Comparison of ENCODE assay signal across 35 cellular contexts in genomic region chr12:46320731-46321130, GRCh38.
"Had no signal": no experiment of that assay in that cellular context is flagged by ENCODE, and none has a peak within 500 bp of the region (broad histone marks: within the 10 kb centered on the region; RNA-seq: fewer than 3 reads in every experiment).

No MANE protein-coding gene starts in this region.

- H3K9me3 Mint-ChIP-seq: central memory CD8-positive, alpha-beta T cell had no signal

- H3K4me2 ChIP-seq: KMS-11, SK-N-SH had no signal

- H3K4me3 Mint-ChIP-seq: activated B cell treated with CpG ODN at 0.5 μM for 24 hours; activated CD4-positive, alpha-beta memory T cell treated with anti-CD3 and anti-CD28 coated beads, Interleukin-2, amount 10 ng/mL, durations not matched to agents 7 days and 5 days; activated CD8-positive, alpha-beta memory T cell treated with anti-CD3 and anti-CD28 coated beads, Interleukin-2, amount 10 ng/mL, durations not matched to agents 7 days and 5 days; activated naive CD8-positive, alpha-beta T cell treated with anti-CD3 and anti-CD28 coated beads for 36 hours; activated T-cell treated with anti-CD3 and anti-CD28 coated beads, Interleukin-2, amount 50 U/mL, for 72 hours; activated T-helper 17 cell treated with anti-CD3 and anti-CD28 coated beads, Interleukin-2, amount 50 U/mL, for 72 hours; central memory CD8-positive, alpha-beta T cell; T-helper 1 cell treated with Interleukin-12 subunit alpha and Interleukin-12 subunit beta and Interleukin-4 antibody, amounts not matched to agents 30 μg/mL and 1 μg/mL, for 36 hours; T-helper 2 cell treated with Interferon-gamma antibody and Interleukin-4, amounts not matched to agents 5 μg/mL and 100 μg/mL, for 36 hours had no signal

- H3K27ac Mint-ChIP-seq: activated B cell treated with CpG ODN at 0.5 μM for 24 hours; activated CD4-positive, alpha-beta memory T cell treated with anti-CD3 and anti-CD28 coated beads, Interleukin-2, amount 10 ng/mL, durations not matched to agents 7 days and 5 days; activated CD8-positive, alpha-beta memory T cell treated with anti-CD3 and anti-CD28 coated beads, Interleukin-2, amount 10 ng/mL, durations not matched to agents 7 days and 5 days; activated naive CD8-positive, alpha-beta T cell treated with anti-CD3 and anti-CD28 coated beads for 36 hours; activated T-cell treated with anti-CD3 and anti-CD28 coated beads, Interleukin-2, amount 50 U/mL, for 72 hours; activated T-helper 17 cell treated with anti-CD3 and anti-CD28 coated beads, Interleukin-2, amount 50 U/mL, for 72 hours; T-helper 1 cell treated with Interleukin-12 subunit alpha and Interleukin-12 subunit beta and Interleukin-4 antibody, amounts not matched to agents 30 μg/mL and 1 μg/mL, for 36 hours; T-helper 2 cell treated with Interferon-gamma antibody and Interleukin-4, amounts not matched to agents 5 μg/mL and 100 μg/mL, for 36 hours had no signal

- H3K36me3 ChIP-seq: brain microvascular endothelial cell, Peyer's patch, SJSA1 had no signal

- H3K4me1 ChIP-seq: Peyer's patch, SJSA1 had no signal

- H3K9ac ChIP-seq: KMS-11, SK-N-SH had no signal

- H3K9me2 ChIP-seq: SK-N-SH had no signal

- H3K27me3 Mint-ChIP-seq: activated CD8-positive, alpha-beta memory T cell treated with anti-CD3 and anti-CD28 coated beads, Interleukin-2, amount 10 ng/mL, durations not matched to agents 7 days and 5 days; activated naive CD8-positive, alpha-beta T cell treated with anti-CD3 and anti-CD28 coated beads for 36 hours had no signal

- DNase-seq: activated B cell treated with CpG ODN at 0.5 μM for 24 hours; activated CD4-positive, alpha-beta memory T cell treated with anti-CD3 and anti-CD28 coated beads, Interleukin-2, amount 10 ng/mL, durations not matched to agents 7 days and 5 days; activated CD4-positive, alpha-beta T cell treated with anti-CD3 and anti-CD28 coated beads for 4 hours; activated CD4-positive, alpha-beta T cell treated with anti-CD3 and anti-CD28 coated beads, Interleukin-2, amount 50 U/mL, for 1 hour; activated CD4-positive, CD25-positive, alpha-beta regulatory T cell treated with anti-CD3 and anti-CD28 coated beads, Interleukin-2, amount 50 U/mL, for 72 hours; activated CD8-positive, alpha-beta memory T cell treated with anti-CD3 and anti-CD28 coated beads for 24 hours; activated CD8-positive, alpha-beta memory T cell treated with anti-CD3 and anti-CD28 coated beads, Interleukin-2, amount 10 ng/mL, durations not matched to agents 7 days and 5 days; activated effector memory CD4-positive, alpha-beta T cell treated with anti-CD3 and anti-CD28 coated beads, Interleukin-2, amount 50 U/mL, for 16 hours; activated naive CD4-positive, alpha-beta T cell; activated naive CD4-positive, alpha-beta T cell treated with anti-CD3 and anti-CD28 coated beads, Interleukin-2, amount 50 U/mL, for 16 hours; activated naive CD8-positive, alpha-beta T cell treated with anti-CD3 and anti-CD28 coated beads for 36 hours; activated T-cell treated with anti-CD3 and anti-CD28 coated beads, Interleukin-2, amount 50 U/mL, for 1 hour; activated T-cell treated with anti-CD3 and anti-CD28 coated beads, Interleukin-2, amount 50 U/mL, for 72 hours; amniotic stem cell; aorta; brain microvascular endothelial cell; NCI-H1092 treated with DMSO at 0.1 percent for 48 hours; NCI-H1417 treated with DMSO at 0.1 percent for 48 hours; NCI-H1694; NCI-H1930; NCI-H2081 treated with DMSO at 0.1 percent for 48 hours; NCI-H226; NCI-H446 treated with DMSO at 0.1 percent for 48 hours; NCI-H524; NCI-H69; Peyer's patch; RPMI8226; SHP77 treated with DMSO at 0.1 percent for 48 hours; SK-N-SH had no signal

- H3K4me3 ChIP-seq: Peyer's patch, SJSA1 had no signal

- H3K27me3 ChIP-seq: brain microvascular endothelial cell, Peyer's patch, SJSA1 had no signal

- ATAC-seq: activated CD8-positive, alpha-beta memory T cell treated with anti-CD3 and anti-CD28 coated beads, Interleukin-2, amount 10 ng/mL, durations not matched to agents 7 days and 5 days; activated T-cell treated with anti-CD3 and anti-CD28 coated beads, Interleukin-2, amount 50 U/mL, for 72 hours; activated T-helper 17 cell treated with anti-CD3 and anti-CD28 coated beads, Interleukin-2, amount 50 U/mL, for 72 hours had no signal

- H3K27ac ChIP-seq: brain microvascular endothelial cell, KMS-11, Peyer's patch, SJSA1 had no signal

- H3K4me1 Mint-ChIP-seq: activated B cell treated with CpG ODN at 0.5 μM for 24 hours; activated CD4-positive, alpha-beta memory T cell treated with anti-CD3 and anti-CD28 coated beads, Interleukin-2, amount 10 ng/mL, durations not matched to agents 7 days and 5 days; activated CD8-positive, alpha-beta memory T cell treated with anti-CD3 and anti-CD28 coated beads, Interleukin-2, amount 10 ng/mL, durations not matched to agents 7 days and 5 days; activated naive CD8-positive, alpha-beta T cell treated with anti-CD3 and anti-CD28 coated beads for 36 hours; activated T-helper 17 cell treated with anti-CD3 and anti-CD28 coated beads, Interleukin-2, amount 50 U/mL, for 72 hours; central memory CD8-positive, alpha-beta T cell had no signal

- H3K9me3 ChIP-seq: SJSA1, SK-N-SH had no signal
